ENCODE assay signal across 13 cellular contexts in genomic region chr9:36204906-36205547, GRCh38. TPM values are rescaled to one million over a fixed set of nuclear protein-coding genes. Genes with fewer than 3 reads are reported as not detected.
A peak's percentile ranks its signal among the peaks of the same experiment; 100 is the strongest.
DNase-seq lines count a peak whose midpoint lies in the region; ATAC-seq, FAIRE-seq and TF ChIP-seq lines count a peak whose summit lies in the region.
"Had no signal": no experiment of that assay in that cellular context is flagged by ENCODE, and none has a peak within 500 bp of the region (broad histone marks: within the 10 kb centered on the region; RNA-seq: fewer than 3 reads in every experiment).

No MANE protein-coding gene starts in this region.

- TF ChIP-seq EP300 in H1 (IDR thresholded peaks at IDR 0.05; ENCODE audit: borderline replicate concordance in 1 of 2, low read depth in 2 of 2, low read length in 2 of 2): no peak

- peaks cover 30% of the 10 kb centered on the region for H4K20me1 ChIP-seq in Loucy (ENCODE audit: insufficient read depth, low read length, poor library complexity, severe bottlenecking)
- peaks cover 5 to 23% of the 10 kb centered on the region in 2 experiments for H4K20me1 ChIP-seq in H1 (replicated peaks in 1 of 2; ENCODE audit: control insufficient read depth in 1 of 2, insufficient read depth in 2 of 2, low read length in 2 of 2)

- no peak for TF ChIP-seq POLR2A in H1 (IDR thresholded peaks at IDR 0.05; ENCODE audit: control extremely low read depth in 1 of 2, low read depth in 2 of 2, low read length in 2 of 2)
- no peak for TF ChIP-seq POLR2A in GM18505 (IDR thresholded peaks at IDR 0.05; ENCODE audit: borderline replicate concordance, extremely low read depth, insufficient read depth, insufficient read length)

- H3K36me3 Mint-ChIP-seq in stimulated activated naive B cell treated with anti-CD40 and anti-IgM and Interleukin-4, amounts not matched to agents 10 μg/mL and 1 μg/mL and 100 μg/mL, for 72 hours: peaks cover 42 to 62% of the 10 kb centered on the region in 2 donors

- H3K79me1 ChIP-seq in H1 (ENCODE audit: low read depth, low read length): peaks cover 11% of the 10 kb centered on the region

- peak; percentile 14 to 18 for ATAC-seq in lower lobe of right lung
- no peak for ATAC-seq in HG02885 (IDR thresholded peaks at IDR 0.05; ENCODE audit: poor library complexity, unreplicated experiment)
- ATAC-seq in stimulated activated naive B cell treated with anti-CD40 and anti-IgM and Interleukin-4, amounts not matched to agents 10 μg/mL and 1 μg/mL and 100 μg/mL, for 72 hours (replicated peaks): no peak
- no peak for ATAC-seq in GM18505 (IDR thresholded peaks at IDR 0.05; ENCODE audit: unreplicated experiment)
- ATAC-seq: stimulated activated naive CD8-positive, alpha-beta T cell treated with anti-CD3 and anti-CD28 coated beads, Interleukin-15, amount 100 ng/mL, for 72 hours had no signal

- H3K27me3 ChIP-seq in Loucy (ENCODE audit: insufficient read depth, low read length, poor library complexity, severe bottlenecking): no peaks in the 10 kb centered on the region
- H3K27me3 ChIP-seq in H1 (replicated peaks in 1 of 4; ENCODE audit: control insufficient read depth in 3 of 4, extremely low read depth in 1 of 4, insufficient read depth in 3 of 4, low read length in 3 of 4): no peaks in the 10 kb centered on the region
- no peaks in the 10 kb centered on the region for H3K27me3 ChIP-seq in lower lobe of right lung (ENCODE audit: low read depth)

- H3K36me3 ChIP-seq in Loucy (ENCODE audit: insufficient read depth, low read length): peaks cover 90% of the 10 kb centered on the region
- H3K36me3 ChIP-seq in H1 (ENCODE audit: control insufficient read depth in 2 of 4, insufficient read depth in 4 of 4, low read length in 3 of 4): peaks cover 46 to 98% (median 84%) of the 10 kb centered on the region in 4 experiments
- H3K36me3 ChIP-seq in lower lobe of right lung: peaks cover 100% of the 10 kb centered on the region

- H2AK5ac ChIP-seq in H1 (ENCODE audit: low read depth, low read length): no peak overlapping the region

- TF ChIP-seq CTCF in D721Med (IDR thresholded peaks at IDR 0.05; ENCODE audit: insufficient read depth, missing control alignments) (peak; percentile 20), Loucy (conservative IDR thresholded peaks at IDR 0.05; ENCODE audit: low read length) (0 out of 2 replicates have a peak, but pooled peaks have one; percentile 27), H1 (IDR thresholded peaks at IDR 0.05; ENCODE audit: control extremely low read depth in 1 of 3, insufficient read depth in 1 of 3, low read depth in 1 of 3, low read length in 3 of 3) (peak; percentile 40 to 67 (median 57); a peak in 3 of 4 replicates), lower lobe of right lung (IDR thresholded peaks at IDR 0.05) (no peak)

- H3K27ac ChIP-seq in H1 (ENCODE audit: low read depth, low read length): no peak overlapping the region
- H3K27ac ChIP-seq in lower lobe of right lung: no peak overlapping the region

- WGBS in H1 (ENCODE audit: extremely low coverage in 1 of 2, insufficient coverage in 1 of 2, insufficient read length in 1 of 2, insufficient replicate concordance in 2 of 2, low coverage in 1 of 2, low lambda C conversion rate in 2 of 2, missing lambda C conversion rate in 1 of 2), 2 experiments: 91% methylated on average over 11 of the region's 11 CpGs; no CpG with 5 or more reads in 1 of the 2 experiments

- no peaks in the 10 kb centered on the region for H3K9me3 ChIP-seq in Loucy (ENCODE audit: insufficient read depth, low read depth, low read length)
- H3K9me3 ChIP-seq in H1 (ENCODE audit: insufficient read depth in 2 of 2, low read depth in 1 of 2, low read length in 1 of 2): no peaks in the 10 kb centered on the region
- no peaks in the 10 kb centered on the region for H3K9me3 ChIP-seq in lower lobe of right lung

- H3K4ac ChIP-seq in H1 (replicated peaks; ENCODE audit: insufficient read length, low read depth, low read length): no peak overlapping the region

- H3K4me2 ChIP-seq in Loucy (ENCODE audit: low read depth, low read length, poor library complexity, severe bottlenecking): no peak overlapping the region
- H3K4me2 ChIP-seq in H1 (ENCODE audit: insufficient read depth in 1 of 2, low read depth in 2 of 2, low read length in 2 of 2): no peak overlapping the region

- no peak overlapping the region for H3K4me3 Mint-ChIP-seq in stimulated activated naive B cell treated with anti-CD40 and anti-IgM and Interleukin-4, amounts not matched to agents 10 μg/mL and 1 μg/mL and 100 μg/mL, for 72 hours
- H3K4me3 Mint-ChIP-seq: stimulated activated naive CD8-positive, alpha-beta T cell treated with anti-CD3 and anti-CD28 coated beads, Interleukin-15, amount 100 ng/mL, for 72 hours had no signal

- H3F3A ChIP-seq in Loucy (ENCODE audit: low read depth): no peaks in the 10 kb centered on the region

- peak; percentile 43 to 62; a peak in 3 of 4 replicates for TF ChIP-seq RAD21 in H1 (IDR thresholded peaks at IDR 0.05 in 1 of 2, conservative IDR thresholded peaks at IDR 0.05 in 1 of 2; ENCODE audit: low read depth in 2 of 2, low read length in 2 of 2)

- H2BK12ac ChIP-seq in H1 (ENCODE audit: low read depth, low read length): no peak overlapping the region

- peaks cover 23% of the 10 kb centered on the region for H3K4me1 ChIP-seq in Loucy (ENCODE audit: insufficient read depth, low read length, poor library complexity, severe bottlenecking)
- no peaks in the 10 kb centered on the region; a peak in 1 of 7 replicates for H3K4me1 ChIP-seq in H1 (replicated peaks in 1 of 4; ENCODE audit: control insufficient read depth in 3 of 4, insufficient read depth in 4 of 4, low read length in 3 of 4)
- H3K4me1 ChIP-seq in lower lobe of right lung: peaks cover 19% of the 10 kb centered on the region

- H3K4me3 ChIP-seq in Loucy (ENCODE audit: low read length, poor library complexity, severe bottlenecking) (no peak overlapping the region), H1 (ENCODE audit: extremely low read depth in 1 of 4, insufficient read depth in 2 of 4, low read depth in 3 of 4, low read length in 4 of 4) (no peak overlapping the region), lower lobe of right lung (no peak overlapping the region)

- no peak overlapping the region for H3K18ac ChIP-seq in H1 (ENCODE audit: extremely low read depth, low read length)

- no peak overlapping the region for H4K5ac ChIP-seq in H1 (ENCODE audit: insufficient read length, low read depth, low read length)

- H3K9me2 ChIP-seq in Loucy (replicated peaks; ENCODE audit: low read depth, low read length): no peaks in the 10 kb centered on the region

- H3K23ac ChIP-seq in H1 (ENCODE audit: insufficient read length): no peak overlapping the region

- H3K14ac ChIP-seq in H1 (ENCODE audit: insufficient read length): no peak overlapping the region

- DNase-seq in D721Med (ENCODE audit: insufficient read length, low spot score) (no peak), H1 (ENCODE audit: low read depth in 1 of 2, low spot score in 2 of 2) (no peak), lower lobe of right lung (no peak), T1000 (lab: John Stamatoyannopoulos, UW) (no peak)
- DNase-seq in stimulated activated naive B cell treated with anti-CD40 and anti-IgM and Interleukin-4, amounts not matched to agents 10 μg/mL and 1 μg/mL and 100 μg/mL, for 72 hours: no peak
- DNase-seq: NCI-H1092 treated with DMSO at 0.1 percent for 48 hours; SHP77 treated with DMSO at 0.1 percent for 48 hours; stimulated activated naive CD8-positive, alpha-beta T cell treated with anti-CD3 and anti-CD28 coated beads, Interleukin-15, amount 100 ng/mL, for 72 hours had no signal

- H3K27ac Mint-ChIP-seq in stimulated activated naive B cell treated with anti-CD40 and anti-IgM and Interleukin-4, amounts not matched to agents 10 μg/mL and 1 μg/mL and 100 μg/mL, for 72 hours: no peak overlapping the region
- H3K27ac Mint-ChIP-seq: stimulated activated naive CD8-positive, alpha-beta T cell treated with anti-CD3 and anti-CD28 coated beads, Interleukin-15, amount 100 ng/mL, for 72 hours had no signal

- no peak overlapping the region for H4K8ac ChIP-seq in H1 (ENCODE audit: extremely low read depth, insufficient read depth, low read length)

- CTCF ChIA-PET in H1 (lab: Charles Lee; ENCODE audit: partially characterized antibody): interaction anchor here (0.6 to 5.8 kb wide), 20 partner anchors 8 to 419 kb away, joined by 3 to 33 read pairs (median 3); partner anchors contain the start of gene CLTA

- H2AFZ ChIP-seq in Loucy (ENCODE audit: low read length) (no peak overlapping the region), H1 (ENCODE audit: low read length) (no peak overlapping the region)

- H2BK20ac ChIP-seq in H1 (ENCODE audit: low read length): no peak overlapping the region

- H3K27me3 Mint-ChIP-seq in stimulated activated naive B cell treated with anti-CD40 and anti-IgM and Interleukin-4, amounts not matched to agents 10 μg/mL and 1 μg/mL and 100 μg/mL, for 72 hours: no peaks in the 10 kb centered on the region
- H3K27me3 Mint-ChIP-seq: stimulated activated naive CD8-positive, alpha-beta T cell treated with anti-CD3 and anti-CD28 coated beads, Interleukin-15, amount 100 ng/mL, for 72 hours had no signal

- FAIRE-seq in D721Med (lab: Jason Lieb, UNC): no peak
- peak; percentile 24 for FAIRE-seq in H1 (lab: Jason Lieb, UNC)
- FAIRE-seq: colon, islet of Langerhans had no signal

- peaks cover 46% of the 10 kb centered on the region for H3K79me2 ChIP-seq in Loucy (ENCODE audit: insufficient read depth, low read length)
- peaks cover 3 to 47% of the 10 kb centered on the region in 2 experiments; a peak in 2 of 4 replicates for H3K79me2 ChIP-seq in H1 (ENCODE audit: control insufficient read depth in 1 of 2, insufficient read depth in 2 of 2, low read length in 2 of 2)

- no peak overlapping the region for H3K56ac ChIP-seq in H1 (replicated peaks; ENCODE audit: insufficient read length, low read depth, low read length)

- H3K9me3 Mint-ChIP-seq in stimulated activated naive B cell treated with anti-CD40 and anti-IgM and Interleukin-4, amounts not matched to agents 10 μg/mL and 1 μg/mL and 100 μg/mL, for 72 hours: no peaks in the 10 kb centered on the region
- H3K9me3 Mint-ChIP-seq: stimulated activated naive CD8-positive, alpha-beta T cell treated with anti-CD3 and anti-CD28 coated beads, Interleukin-15, amount 100 ng/mL, for 72 hours had no signal

- H2BK5ac ChIP-seq in H1 (ENCODE audit: low read depth, low read length): no peak overlapping the region

- no peaks in the 10 kb centered on the region for H3K23me2 ChIP-seq in H1 (ENCODE audit: low read depth, low read length)

- H4K91ac ChIP-seq in H1 (replicated peaks; ENCODE audit: insufficient read length, low read length): no peak overlapping the region

- intact Hi-C loops in lower lobe of right lung (cut with DNase I): no loop called here

- POLR2A ChIA-PET in H1 (lab: Charles Lee; ENCODE audit: partially characterized antibody): interaction anchor here (0.8 to 2.5 kb wide), 4 partner anchors 9 to 124 kb away, joined by 3 to 9 read pairs (median 6); partner anchors contain the start of gene CLTA

- H3K9ac ChIP-seq in Loucy (ENCODE audit: low read depth, low read length, poor library complexity, severe bottlenecking): no peak overlapping the region
- H3K9ac ChIP-seq in H1 (replicated peaks in 1 of 4; ENCODE audit: extremely low read depth in 1 of 4, low read depth in 3 of 4, low read length in 3 of 4): no peak overlapping the region

- H3K4me1 Mint-ChIP-seq in stimulated activated naive B cell treated with anti-CD40 and anti-IgM and Interleukin-4, amounts not matched to agents 10 μg/mL and 1 μg/mL and 100 μg/mL, for 72 hours: peaks cover 24 to 32% of the 10 kb centered on the region in 2 donors

- H2BK15ac ChIP-seq in H1 (ENCODE audit: low read length): no peak overlapping the region

- no peak overlapping the region for H2BK120ac ChIP-seq in H1 (replicated peaks; ENCODE audit: low read depth, low read length)

RNA-seq across cellular contexts. Expression of gene CLTA, which starts 14.3 kb away (rescaled TPM):
- total RNA-seq in H1 (2021; fragmentation: NEBNext Ultra II Directional; extraction: Animal tissue kit (Norgen Biotek cat#: 25700)): 236 and 239 TPM in 2 replicates
- 137 and 146 TPM in 2 replicates for polyA plus RNA-seq in H1 (2011; rRNA removed)
- 239 TPM for polyA plus RNA-seq in H1 (2011; cell fraction: cytosol; rRNA removed)
- 104 TPM for polyA plus RNA-seq in H1 (2011; cell fraction: nucleus; rRNA removed)
- polyA plus RNA-seq in H1 (2012, experiment 1 of 2): 235 to 274 TPM (median 252 TPM) in 4 replicates
- polyA plus RNA-seq in H1 (2012, experiment 2 of 2): 360 TPM
- polyA plus RNA-seq in H1 (2013, experiment 1 of 2): 195 TPM
- 200 TPM for polyA plus RNA-seq in H1 (2013, experiment 2 of 2)
- 58.9 and 75.6 TPM in 2 replicates for polyA minus RNA-seq in H1 (2011; rRNA and poly(A)+ RNA removed)
- polyA minus RNA-seq in H1 (2011; cell fraction: cytosol; rRNA and poly(A)+ RNA removed): 112 TPM
- 56.0 TPM for polyA minus RNA-seq in H1 (2011; cell fraction: nucleus; rRNA and poly(A)+ RNA removed)
- 177 TPM for total RNA-seq in lower lobe of right lung

RNA-seq across cellular contexts. Expression of gene CCIN, which starts 35.8 kb away (rescaled TPM):
- total RNA-seq in H1 (2021; fragmentation: NEBNext Ultra II Directional; extraction: Animal tissue kit (Norgen Biotek cat#: 25700)): 0.19 and 0.27 TPM in 2 replicates
- 0.20 and 0.21 TPM in 2 replicates for polyA plus RNA-seq in H1 (2011; rRNA removed)
- polyA plus RNA-seq in H1 (2011; cell fraction: cytosol; rRNA removed): 0.19 TPM
- polyA plus RNA-seq in H1 (2011; cell fraction: nucleus; rRNA removed): 0.74 TPM
- 0.12 to 0.19 TPM (median 0.18 TPM) in 3 of 4 replicates, not detected in the other for polyA plus RNA-seq in H1 (2012, experiment 1 of 2)
- 0.08 TPM for polyA plus RNA-seq in H1 (2012, experiment 2 of 2)
- polyA plus RNA-seq in H1 (2013, experiment 1 of 2): 0.06 TPM
- 0.07 TPM for polyA plus RNA-seq in H1 (2013, experiment 2 of 2)
- 1.1 and 1.8 TPM in 2 replicates for polyA minus RNA-seq in H1 (2011; rRNA and poly(A)+ RNA removed)
- not detected for polyA minus RNA-seq in H1 (2011; cell fraction: cytosol; rRNA and poly(A)+ RNA removed)
- 0.80 TPM for polyA minus RNA-seq in H1 (2011; cell fraction: nucleus; rRNA and poly(A)+ RNA removed)
- total RNA-seq in lower lobe of right lung: 0.18 TPM

RNA-seq across cellular contexts. Expression of gene GNE, which starts 53.2 kb away (rescaled TPM):
- total RNA-seq in H1 (2021; fragmentation: NEBNext Ultra II Directional; extraction: Animal tissue kit (Norgen Biotek cat#: 25700)): 9.3 and 11.1 TPM in 2 replicates
- polyA plus RNA-seq in H1 (2011; rRNA removed): 4.3 and 5.1 TPM in 2 replicates
- polyA plus RNA-seq in H1 (2011; cell fraction: cytosol; rRNA removed): 6.6 TPM
- polyA plus RNA-seq in H1 (2011; cell fraction: nucleus; rRNA removed): 3.0 TPM
- 5.8 to 7.4 TPM (median 6.4 TPM) in 4 replicates for polyA plus RNA-seq in H1 (2012, experiment 1 of 2)
- polyA plus RNA-seq in H1 (2012, experiment 2 of 2): 0.80 TPM
- polyA plus RNA-seq in H1 (2013, experiment 1 of 2): 3.9 TPM
- polyA plus RNA-seq in H1 (2013, experiment 2 of 2): 3.8 TPM
- polyA minus RNA-seq in H1 (2011; rRNA and poly(A)+ RNA removed): 20.6 and 28.9 TPM in 2 replicates
- polyA minus RNA-seq in H1 (2011; cell fraction: cytosol; rRNA and poly(A)+ RNA removed): 8.8 TPM
- 7.4 TPM for polyA minus RNA-seq in H1 (2011; cell fraction: nucleus; rRNA and poly(A)+ RNA removed)
- total RNA-seq in lower lobe of right lung: 14.6 TPM

Comparison
In these comparisons a context has a peak if more than half of its experiments do, and no peak if none do; other contexts are left out.
1. ATAC-seq: peak in lower lobe of right lung (2 of 2); none in HG02885 (single experiment), stimulated activated naive B cell treated with anti-CD40 and anti-IgM and Interleukin-4, amounts not matched to agents 10 μg/mL and 1 μg/mL and 100 μg/mL, for 72 hours (0 of 2) and GM18505 (single experiment).